ENCODE assay signal across 29 cellular contexts in the genomic region with DNA sequence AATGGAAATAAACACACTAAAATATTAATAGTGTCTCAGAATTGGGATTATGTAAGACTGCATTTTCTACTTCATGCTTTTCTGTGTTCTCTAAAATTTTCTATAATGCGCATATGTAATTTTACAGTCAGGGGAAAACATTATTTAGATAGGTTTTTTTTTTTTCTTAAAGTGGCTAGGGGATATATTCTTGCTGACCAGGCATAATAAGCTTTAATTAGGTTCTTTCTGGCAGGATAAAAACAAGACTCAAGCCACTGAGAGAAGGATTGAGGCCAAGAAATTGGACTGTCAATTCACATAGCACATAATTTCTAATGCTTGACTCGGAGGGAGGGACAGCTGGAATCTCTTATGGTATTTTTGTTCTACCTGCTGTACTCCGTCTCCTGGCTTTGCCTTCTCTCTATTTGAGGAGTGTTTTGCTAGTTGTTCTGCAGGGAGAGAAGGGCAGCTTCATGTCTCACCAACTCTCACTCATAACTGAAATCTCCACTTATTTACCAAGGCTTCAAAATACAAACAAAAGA.
"Had no signal": no experiment of that assay in that cellular context is flagged by ENCODE, and none has a peak within 500 bp of the region (broad histone marks: within the 10 kb centered on the region; RNA-seq: fewer than 3 reads in every experiment).

No MANE protein-coding gene starts in this region.

- DNase-seq: activated CD4-positive, alpha-beta T cell treated with anti-CD3 and anti-CD28 coated beads for 4 hours; activated CD4-positive, alpha-beta T cell treated with anti-CD3 and anti-CD28 coated beads, Interleukin-2, amount 50 U/mL, for 48 hours; activated CD4-positive, CD25-positive, alpha-beta regulatory T cell; activated CD8-positive, alpha-beta memory T cell treated with anti-CD3 and anti-CD28 coated beads, Interleukin-2, amount 50 U/mL, for 48 hours; activated naive CD4-positive, alpha-beta T cell; activated T-cell treated with anti-CD3 and anti-CD28 coated beads, Interleukin-2, amount 50 U/mL, for 4 hours; adrenal gland; cortex of kidney; head of caudate nucleus; hypothalamus; islet precursor cell; left cardiac atrium; mucosa of descending colon; occipital lobe; sigmoid colon; stimulated activated CD4-positive, alpha-beta T cell treated with anti-CD3 and anti-CD28 coated beads, Interleukin-15, amount 100 ng/mL, for 24 hours; T1000; testis had no signal

- H3K27ac ChIP-seq: adrenal gland, ascending aorta, breast epithelium, epithelial cell of prostate, gastroesophageal sphincter, sigmoid colon, testis, vagina had no signal

- H3K27ac Mint-ChIP-seq: activated naive CD8-positive, alpha-beta T cell; activated T-helper 2 cell treated with anti-CD3 and anti-CD28 coated beads, Interferon-gamma antibody, Interleukin-2, Interleukin-4, amounts not matched to agents 10 μg/mL and 5 μg/mL and 100 μg/mL, durations not matched to agents 14 hours and 24 hours and 36 hours; memory B cell; stimulated activated memory B cell treated with anti-CD40 and anti-IgM and Interleukin-4, amounts not matched to agents 10 μg/mL and 1 μg/mL and 100 μg/mL, for 72 hours had no signal

- H3K27me3 Mint-ChIP-seq: type B pancreatic cell had no signal

- ATAC-seq: activated T-cell treated with anti-CD3 and anti-CD28 coated beads, Interleukin-2, amount 50 U/mL, for 4 hours; gastroesophageal sphincter; left cardiac atrium; stimulated activated memory B cell treated with anti-CD40 and anti-IgM and Interleukin-4, amounts not matched to agents 10 μg/mL and 1 μg/mL and 100 μg/mL, for 72 hours had no signal

- H3K36me3 ChIP-seq: adrenal gland, ascending aorta, breast epithelium, gastroesophageal sphincter, sigmoid colon, vagina had no signal

- H3K27me3 ChIP-seq: adrenal gland, ascending aorta, breast epithelium, gastroesophageal sphincter, sigmoid colon, testis, vagina had no signal

- H3K4me1 Mint-ChIP-seq: memory B cell had no signal

- H3K9me3 Mint-ChIP-seq: activated T-cell treated with anti-CD3 and anti-CD28 coated beads, Interleukin-2, amount 50 U/mL, for 4 hours; activated T-helper 2 cell treated with anti-CD3 and anti-CD28 coated beads, Interferon-gamma antibody, Interleukin-2, Interleukin-4, amounts not matched to agents 10 μg/mL and 5 μg/mL and 100 μg/mL, durations not matched to agents 14 hours and 24 hours and 36 hours; memory B cell; stimulated activated memory B cell treated with anti-CD40 and anti-IgM and Interleukin-4, amounts not matched to agents 10 μg/mL and 1 μg/mL and 100 μg/mL, for 72 hours had no signal

- H3K4me2 ChIP-seq: smooth muscle cell had no signal

- H3K4me1 ChIP-seq: adrenal gland, ascending aorta, breast epithelium, gastroesophageal sphincter, sigmoid colon, testis, vagina had no signal

- H3K36me3 Mint-ChIP-seq: activated naive CD8-positive, alpha-beta T cell; memory B cell; stimulated activated memory B cell treated with anti-CD40 and anti-IgM and Interleukin-4, amounts not matched to agents 10 μg/mL and 1 μg/mL and 100 μg/mL, for 72 hours; type B pancreatic cell had no signal

- H3K9me3 ChIP-seq: adrenal gland, ascending aorta, breast epithelium, gastroesophageal sphincter, mucosa of descending colon, sigmoid colon, testis, vagina had no signal

- H3K4me3 Mint-ChIP-seq: activated naive CD8-positive, alpha-beta T cell; activated T-cell treated with anti-CD3 and anti-CD28 coated beads, Interleukin-2, amount 50 U/mL, for 4 hours; memory B cell; stimulated activated memory B cell treated with anti-CD40 and anti-IgM and Interleukin-4, amounts not matched to agents 10 μg/mL and 1 μg/mL and 100 μg/mL, for 72 hours; type B pancreatic cell had no signal

- H3K4me3 ChIP-seq: adrenal gland, ascending aorta, breast epithelium, gastroesophageal sphincter, mucosa of descending colon, sigmoid colon, smooth muscle cell, testis, vagina had no signal
